Comparison of ENCODE assay signal across 8 cellular contexts in genomic region chr7:124764071-124764846, GRCh38. TPM values are rescaled to one million over a fixed set of nuclear protein-coding genes. Genes with fewer than 3 reads are reported as not detected.
DNase-seq lines count a peak whose midpoint lies in the region; ATAC-seq and TF ChIP-seq lines count a peak whose summit lies in the region.

No MANE protein-coding gene starts in this region.

- H3K27ac ChIP-seq in 22Rv1: peak overlapping the region; percentile 88
- no peak overlapping the region for H3K27ac ChIP-seq in HUES6 (ENCODE audit: low read depth, low read length)
- no peak overlapping the region for H3K27ac ChIP-seq in ectodermal cell (ENCODE audit: insufficient read depth, low read depth, low read length, poor library complexity, severe bottlenecking)

- H3K27me3 ChIP-seq in HUES6 (ENCODE audit: control insufficient read depth, insufficient read depth, low read length): peaks cover 30% of the 10 kb centered on the region
- H3K27me3 ChIP-seq in ectodermal cell (ENCODE audit: control insufficient read depth, insufficient read depth, low read length, poor library complexity, severe bottlenecking): peaks cover 35% of the 10 kb centered on the region

- H3K27me3 Mint-ChIP-seq in naive B cell: peaks cover 33 to 60% (median 41%) of the 10 kb centered on the region in 3 donors

- 4 to 6% methylated on average over 48 of the region's 48 CpGs for WGBS in ectodermal cell, 2 experiments

- H3K4me3 ChIP-seq in HUES6 (ENCODE audit: low read depth, low read length) (peak overlapping the region; percentile 85), ectodermal cell (ENCODE audit: insufficient read depth, low read depth, low read length) (peak overlapping the region; percentile 57)

- peaks cover 19 to 20% (median 19%) of the 10 kb centered on the region in 3 donors for H3K4me1 Mint-ChIP-seq in naive B cell

- H3K36me3 ChIP-seq in HUES6 (ENCODE audit: control insufficient read depth, insufficient read depth, low read length) (no peaks in the 10 kb centered on the region; the same call in 1 of the 2 replicates), ectodermal cell (ENCODE audit: control insufficient read depth, insufficient read depth, low read length) (no peaks in the 10 kb centered on the region)

- peaks cover 4 to 6% of the 10 kb centered on the region in 2 donors for H3K36me3 Mint-ChIP-seq in naive B cell

- peak overlapping the region in 2 of 6 donors; percentile 21 to 53 for H3K27ac Mint-ChIP-seq in naive B cell

- DNase-seq in naive B cell (no peak), amniotic stem cell (lab: John Stamatoyannopoulos, UW) (no peak), Ammon's horn (ENCODE audit: low spot score) (no peak)
- no peak for DNase-seq in activated CD4-positive, CD25-positive, alpha-beta regulatory T cell treated with anti-CD3 and anti-CD28 coated beads, Interleukin-2, amount 50 U/mL, for 72 hours

- H3K9me3 ChIP-seq in HUES6 (ENCODE audit: control insufficient read depth, insufficient read depth, low read depth, low read length) (peaks cover 3% of the 10 kb centered on the region; the same call in 1 of the 2 replicates), ectodermal cell (ENCODE audit: control insufficient read depth, low read length) (no peaks in the 10 kb centered on the region)

- no peak for TF ChIP-seq CTCF in 22Rv1 (IDR thresholded peaks at IDR 0.05)

- peak overlapping the region; percentile 77 to 87 (median 83) for H3K4me3 Mint-ChIP-seq in naive B cell

- no peak for ATAC-seq in naive B cell (ENCODE audit: low read depth in 2 of 2)
- ATAC-seq in HG02588 (IDR thresholded peaks at IDR 0.05; ENCODE audit: unreplicated experiment): no peak

- H3K9ac ChIP-seq in HUES6 (ENCODE audit: low read length): peak overlapping the region; percentile 79

- peaks cover 10% of the 10 kb centered on the region; the same call in 1 of the 2 replicates for H3K4me1 ChIP-seq in HUES6 (ENCODE audit: control insufficient read depth, insufficient read depth, low read length)
- no peaks in the 10 kb centered on the region for H3K4me1 ChIP-seq in ectodermal cell (ENCODE audit: control insufficient read depth, insufficient read depth, low read length)

- H3K9me3 Mint-ChIP-seq in naive B cell: peaks cover 0 to 3% (median 0%) of the 10 kb centered on the region in 7 donors

RNA-seq across cellular contexts. Expression of gene GPR37, which starts 1.3 kb away (rescaled TPM):
- polyA plus RNA-seq in ectodermal cell (2013, experiment 1 of 4): 2.0 TPM
- 1.4 TPM for polyA plus RNA-seq in ectodermal cell (2013, experiment 2 of 4)
- 1.4 TPM for polyA plus RNA-seq in ectodermal cell (2013, experiment 3 of 4)
- polyA plus RNA-seq in ectodermal cell (2013, experiment 4 of 4): 1.5 TPM
- not detected for polyA plus RNA-seq in naive B cell (ENCODE audit: low read depth in 6 of 6)
